ENCODE assay signal across 1 cellular context in the genomic region with DNA sequence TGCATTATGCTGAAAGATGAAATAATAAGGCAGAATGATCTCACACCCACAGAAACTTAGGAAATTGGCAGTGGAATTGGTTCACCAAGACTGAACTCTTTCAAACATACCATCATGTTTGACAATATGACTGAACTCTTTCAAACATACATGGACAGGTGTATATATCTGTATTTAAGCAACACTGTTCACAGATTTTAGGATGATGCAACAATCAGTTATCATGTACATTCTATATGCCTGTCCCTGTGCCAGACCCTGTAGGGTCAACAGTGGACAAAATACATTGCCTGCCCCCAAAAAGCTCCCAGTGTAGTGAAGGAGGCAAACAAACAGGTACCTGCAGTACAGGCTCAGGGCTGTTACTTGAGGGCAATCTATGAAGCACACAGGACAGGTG.
A peak's percentile ranks its signal among the peaks of the same experiment; 100 is the strongest.
TF ChIP-seq lines count a peak whose summit lies in the region.

No MANE protein-coding gene starts in this region.

TF ChIP-seq in HepG2, 621 proteins besides CTCF, POLR2A, EP300 and RAD21 (continued from another document):
- TF ChIP-seq, protein P1, sequence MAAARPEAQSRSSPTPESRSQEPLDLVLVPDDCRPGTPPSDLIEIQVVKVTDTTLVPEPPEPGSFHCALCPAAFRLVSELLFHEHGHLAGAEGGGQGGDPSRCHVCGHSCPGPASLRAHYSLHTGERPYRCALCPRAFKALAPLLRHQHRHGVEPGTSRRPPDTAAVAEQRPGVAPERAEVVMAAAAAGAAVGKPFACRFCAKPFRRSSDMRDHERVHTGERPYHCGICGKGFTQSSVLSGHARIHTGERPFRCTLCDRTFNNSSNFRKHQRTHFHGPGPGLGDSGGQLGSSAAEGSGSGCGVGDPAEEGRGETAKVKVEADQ (CRISPR knock-in tag; IDR thresholded peaks at IDR 0.05; ENCODE audit: borderline replicate concordance), result no peak
- TF ChIP-seq, protein P2, sequence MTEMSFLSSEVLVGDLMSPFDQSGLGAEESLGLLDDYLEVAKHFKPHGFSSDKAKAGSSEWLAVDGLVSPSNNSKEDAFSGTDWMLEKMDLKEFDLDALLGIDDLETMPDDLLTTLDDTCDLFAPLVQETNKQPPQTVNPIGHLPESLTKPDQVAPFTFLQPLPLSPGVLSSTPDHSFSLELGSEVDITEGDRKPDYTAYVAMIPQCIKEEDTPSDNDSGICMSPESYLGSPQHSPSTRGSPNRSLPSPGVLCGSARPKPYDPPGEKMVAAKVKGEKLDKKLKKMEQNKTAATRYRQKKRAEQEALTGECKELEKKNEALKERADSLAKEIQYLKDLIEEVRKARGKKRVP (CRISPR knock-in tag; IDR thresholded peaks at IDR 0.05), result peak in 1 of 2 experiments; percentile 50; a peak in 1 of 4 replicates
- TF ChIP-seq NR2F2 (IDR thresholded peaks at IDR 0.05; ENCODE audit: borderline replicate concordance, low read depth) (no peak), ATF7 (IDR thresholded peaks at IDR 0.05) (peak; percentile 54), ATF7 (CRISPR knock-in tag; IDR thresholded peaks at IDR 0.05) (no peak)
